8 cellular contexts compared by ENCODE assay signal in the genomic region with DNA sequence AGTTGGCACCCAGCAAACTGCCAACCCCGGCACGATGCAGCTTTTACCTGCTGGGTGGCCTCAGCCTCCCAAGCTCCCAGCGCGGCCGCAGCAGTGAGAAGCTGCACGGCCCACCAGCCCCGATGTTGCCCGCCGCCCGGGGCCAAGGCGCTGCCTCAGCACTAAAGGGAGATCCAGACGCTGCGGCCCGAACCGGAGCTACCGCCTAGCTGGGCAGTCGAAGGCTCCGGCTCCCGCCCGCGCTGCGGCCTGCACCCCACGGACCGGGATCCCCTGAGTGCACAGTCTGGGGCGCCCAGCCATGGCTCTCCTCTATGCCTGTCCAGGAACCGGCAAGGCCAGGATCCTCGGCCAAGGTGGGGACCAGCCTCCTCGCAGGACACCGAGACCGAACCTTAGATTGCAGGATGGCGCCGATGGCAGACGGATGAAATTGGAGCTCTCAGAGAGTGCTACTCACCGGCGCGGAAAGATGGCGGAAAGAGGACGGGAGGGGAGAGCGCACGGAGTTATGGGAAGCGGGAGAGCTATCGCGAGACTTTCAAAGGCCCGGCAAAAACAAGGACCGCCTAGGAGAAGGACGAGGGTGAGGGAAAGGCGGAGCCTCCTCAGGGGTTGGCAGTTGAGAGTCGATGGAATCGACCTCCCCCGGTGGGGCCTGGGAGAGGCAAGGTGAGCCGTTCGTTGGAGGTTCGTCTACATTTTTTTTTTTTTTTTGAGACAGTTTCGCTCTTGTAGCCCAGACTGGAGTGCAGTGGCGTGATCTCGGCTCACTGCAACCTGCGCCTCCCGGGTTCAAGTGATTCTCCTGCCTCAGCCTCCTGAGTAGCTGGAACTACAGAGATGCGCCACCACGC. TPM values are rescaled to one million over a fixed set of nuclear protein-coding genes. Genes with fewer than 3 reads are reported as not detected.
DNase-seq lines count a peak whose midpoint lies in the region; ATAC-seq, FAIRE-seq and TF ChIP-seq lines count a peak whose summit lies in the region.

A gene (minus strand): TSS at position 485 of the 857 bp plus-strand sequence. CDS start 1,221 bp downstream, outside the sequence.

- H4K20me1 ChIP-seq in HepG2 (ENCODE audit: insufficient read depth, low read length) = peaks cover 47% of the 10 kb centered on the region

- DNase-seq in NCI-H774 (lab: John Stamatoyannopoulos, UW) = peak; percentile 97
- peak; percentile 90 to 91 for DNase-seq in activated CD4-positive, alpha-beta T cell treated with anti-CD3 and anti-CD28 coated beads, Interleukin-2, amount 50 U/mL, for 4 hours
- DNase-seq in dermis blood vessel endothelial cell = peak; percentile 98
- peak; percentile 100 for DNase-seq in HepG2 (ENCODE audit: low spot score)
- DNase-seq in stimulated activated CD4-positive, alpha-beta T cell treated with anti-CD3 and anti-CD28 coated beads, Interleukin-4, amount 100 ng/mL, for 1 hour = peak; percentile 88

- intact Hi-C loops in HepG2 (cut with micrococcal nuclease; ENCODE audit: unreplicated experiment) = loop anchor here (1.0 to 10.0 kb wide), 2 partner anchors 11 to 735 kb away; a partner anchor contains a TSS

- TF ChIP-seq POLR2A in HepG2 (IDR thresholded peaks at IDR 0.05; ENCODE audit: insufficient read depth in 1 of 2, low read depth in 2 of 2, low read length in 2 of 2) = peak; percentile 96 to 99

- no TSS peak for BruUV-seq in HepG2 (replicated peaks; lab: Mats Ljungman, UMichigan)

- TF ChIP-seq EP300 in HepG2 (IDR thresholded peaks at IDR 0.05; ENCODE audit: low read depth in 2 of 2, low read length in 2 of 2) = peak in 1 of 2 experiments; percentile 38; a peak in 2 of 4 replicates
- TF ChIP-seq EP300 in HepG2 (CRISPR knock-in tag; IDR thresholded peaks at IDR 0.05; ENCODE audit: borderline replicate concordance) = peak; percentile 70

- FAIRE-seq in HepG2 (lab: Jason Lieb, UNC) = peak; percentile 80

- peaks cover 34 to 71% of the 10 kb centered on the region in 2 experiments for H3K36me3 ChIP-seq in HepG2 (replicated peaks in 1 of 2; ENCODE audit: control insufficient read depth in 1 of 2, insufficient read depth in 2 of 2, low read length in 2 of 2)

- WGBS in HepG2 (ENCODE audit: low lambda C conversion rate) = 5% methylated on average over 46 of the region's 60 CpGs

- H3K9ac ChIP-seq in HepG2 (ENCODE audit: insufficient read depth, low read depth, low read length) = peak within 1 kb of the TSS; percentile 98

- no peak for TF ChIP-seq CTCF in C4-2B (conservative IDR thresholded peaks at IDR 0.05)
- TF ChIP-seq CTCF in HepG2 (CRISPR knock-in tag; IDR thresholded peaks at IDR 0.05) = peak; percentile 3; the same call in 1 of the 2 replicates

- peak within 1 kb of the TSS; percentile 74 to 98 (median 96) for H3K4me3 ChIP-seq in HepG2 (replicated peaks in 1 of 3; ENCODE audit: insufficient read depth in 1 of 3, low read depth in 2 of 3, low read length in 3 of 3)

- H3K9me3 ChIP-seq in HepG2 (ENCODE audit: low read length) = no peaks in the 10 kb centered on the region

- H2AFZ ChIP-seq in HepG2 (ENCODE audit: low read length) = no peak within 1 kb of the TSS

- peaks cover 62% of the 10 kb centered on the region for H3K4me1 ChIP-seq in HepG2 (ENCODE audit: insufficient read depth, low read length)

- in situ Hi-C loops in HepG2 (cut with HindIII; ENCODE audit: extremely low pct_ligation_motif_present, low pct_unique_long_range_greater_than_20kb) = no loop called here

- H3K79me2 ChIP-seq in HepG2 (ENCODE audit: insufficient read depth, low read length) = peaks cover 51% of the 10 kb centered on the region

- H3K4me2 ChIP-seq in HepG2 (ENCODE audit: low read depth, low read length) = peak within 1 kb of the TSS; percentile 97

- peak within 1 kb of the TSS; percentile 94 for H3K27ac ChIP-seq in C4-2B
- H3K27ac ChIP-seq in HepG2 (ENCODE audit: extremely low read length, insufficient read depth, low read length) = peak within 1 kb of the TSS; percentile 78

- CTCF ChIA-PET in HepG2 (lab: Yijun Ruan, JAX; ENCODE audit: low intra/inter-chr PET ratio, low total read pairs) = no interaction called here

- POLR2A ChIA-PET in HepG2 (lab: Yijun Ruan, JAX) = interaction anchor here (0.6 to 8.7 kb wide), 27 partner anchors 12 to 1616 kb away, joined by 3 to 545 read pairs (median 5); a partner anchor contains a TSS

- ATAC-seq in GM19395 (IDR thresholded peaks at IDR 0.05; ENCODE audit: unreplicated experiment) = peak; percentile 93
- peak; percentile 81 for ATAC-seq in HG03565 (IDR thresholded peaks at IDR 0.05; ENCODE audit: unreplicated experiment)
- ATAC-seq in HepG2 = peak; percentile 96

- peaks cover 0 to 7% of the 10 kb centered on the region in 2 experiments; a peak in 1 of 5 replicates for H3K27me3 ChIP-seq in HepG2 (ENCODE audit: control insufficient read depth in 1 of 2, insufficient read depth in 2 of 2, low read length in 2 of 2)

- TF ChIP-seq RAD21 in HepG2 (CRISPR knock-in tag; IDR thresholded peaks at IDR 0.05) = peak; percentile 43; the same call in 1 of the 2 replicates

TF ChIP-seq in HepG2, 621 proteins besides CTCF, POLR2A, EP300 and RAD21 (continues in another document):
- TF ChIP-seq TBX2 (CRISPR knock-in tag; IDR thresholded peaks at IDR 0.05; ENCODE audit: borderline replicate concordance) (peak; percentile 95), TAF15 (IDR thresholded peaks at IDR 0.05; ENCODE audit: low read depth, low read length, poor library complexity, severe bottlenecking) (peak; percentile 7), ELF1 (CRISPR knock-in tag; IDR thresholded peaks at IDR 0.05) (peak; percentile 88), ZNF382 (CRISPR knock-in tag; IDR thresholded peaks at IDR 0.05; ENCODE audit: borderline replicate concordance) (no peak), ZNF282 (IDR thresholded peaks at IDR 0.05; ENCODE audit: partially characterized antibody) (no peak)
- TF ChIP-seq, protein P1, sequence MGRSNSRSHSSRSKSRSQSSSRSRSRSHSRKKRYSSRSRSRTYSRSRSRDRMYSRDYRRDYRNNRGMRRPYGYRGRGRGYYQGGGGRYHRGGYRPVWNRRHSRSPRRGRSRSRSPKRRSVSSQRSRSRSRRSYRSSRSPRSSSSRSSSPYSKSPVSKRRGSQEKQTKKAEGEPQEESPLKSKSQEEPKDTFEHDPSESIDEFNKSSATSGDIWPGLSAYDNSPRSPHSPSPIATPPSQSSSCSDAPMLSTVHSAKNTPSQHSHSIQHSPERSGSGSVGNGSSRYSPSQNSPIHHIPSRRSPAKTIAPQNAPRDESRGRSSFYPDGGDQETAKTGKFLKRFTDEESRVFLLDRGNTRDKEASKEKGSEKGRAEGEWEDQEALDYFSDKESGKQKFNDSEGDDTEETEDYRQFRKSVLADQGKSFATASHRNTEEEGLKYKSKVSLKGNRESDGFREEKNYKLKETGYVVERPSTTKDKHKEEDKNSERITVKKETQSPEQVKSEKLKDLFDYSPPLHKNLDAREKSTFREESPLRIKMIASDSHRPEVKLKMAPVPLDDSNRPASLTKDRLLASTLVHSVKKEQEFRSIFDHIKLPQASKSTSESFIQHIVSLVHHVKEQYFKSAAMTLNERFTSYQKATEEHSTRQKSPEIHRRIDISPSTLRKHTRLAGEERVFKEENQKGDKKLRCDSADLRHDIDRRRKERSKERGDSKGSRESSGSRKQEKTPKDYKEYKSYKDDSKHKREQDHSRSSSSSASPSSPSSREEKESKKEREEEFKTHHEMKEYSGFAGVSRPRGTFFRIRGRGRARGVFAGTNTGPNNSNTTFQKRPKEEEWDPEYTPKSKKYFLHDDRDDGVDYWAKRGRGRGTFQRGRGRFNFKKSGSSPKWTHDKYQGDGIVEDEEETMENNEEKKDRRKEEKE (IDR thresholded peaks at IDR 0.05) = no peak
- TF ChIP-seq, protein P2, sequence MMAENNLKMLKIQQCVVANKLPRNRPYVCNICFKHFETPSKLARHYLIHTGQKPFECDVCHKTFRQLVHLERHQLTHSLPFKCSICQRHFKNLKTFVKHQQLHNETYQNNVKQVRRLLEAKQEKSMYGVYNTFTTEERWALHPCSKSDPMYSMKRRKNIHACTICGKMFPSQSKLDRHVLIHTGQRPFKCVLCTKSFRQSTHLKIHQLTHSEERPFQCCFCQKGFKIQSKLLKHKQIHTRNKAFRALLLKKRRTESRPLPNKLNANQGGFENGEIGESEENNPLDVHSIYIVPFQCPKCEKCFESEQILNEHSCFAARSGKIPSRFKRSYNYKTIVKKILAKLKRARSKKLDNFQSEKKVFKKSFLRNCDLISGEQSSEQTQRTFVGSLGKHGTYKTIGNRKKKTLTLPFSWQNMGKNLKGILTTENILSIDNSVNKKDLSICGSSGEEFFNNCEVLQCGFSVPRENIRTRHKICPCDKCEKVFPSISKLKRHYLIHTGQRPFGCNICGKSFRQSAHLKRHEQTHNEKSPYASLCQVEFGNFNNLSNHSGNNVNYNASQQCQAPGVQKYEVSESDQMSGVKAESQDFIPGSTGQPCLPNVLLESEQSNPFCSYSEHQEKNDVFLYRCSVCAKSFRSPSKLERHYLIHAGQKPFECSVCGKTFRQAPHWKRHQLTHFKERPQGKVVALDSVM (CRISPR knock-in tag; IDR thresholded peaks at IDR 0.05) = peak; percentile 41; the same call in 1 of the 2 replicates

RNA-seq across cellular contexts. Expression of the gene that starts here (rescaled TPM):
- 1,454 and 3,996 TPM in 2 replicates for total RNA-seq in dermis blood vessel endothelial cell
- 5,489 and 6,421 TPM in 2 replicates for total RNA-seq in HepG2 (2016; rRNA removed; fragmentation: Illumina TruSeq; extraction: Trizol)
- total RNA-seq in HepG2 (2016; cell fraction: cytosol; rRNA removed; fragmentation: Illumina TruSeq; extraction: Trizol; ENCODE audit: low read depth) = 8,046 and 9,031 TPM in 2 replicates
- 5,533 and 6,779 TPM in 2 replicates for total RNA-seq in HepG2 (2016; cell fraction: insoluble cytoplasmic fraction; rRNA removed; fragmentation: Illumina TruSeq; extraction: Trizol)
- 15,303 and 15,847 TPM in 2 replicates for total RNA-seq in HepG2 (2016; cell fraction: membrane; rRNA removed; fragmentation: Illumina TruSeq; extraction: Trizol)
- total RNA-seq in HepG2 (2016; cell fraction: nucleus; rRNA removed; fragmentation: Illumina TruSeq; extraction: Trizol) = 1,768 and 1,992 TPM in 2 replicates
- polyA plus RNA-seq in HepG2 (2011; rRNA removed) = 8,070 and 9,457 TPM in 2 replicates
- polyA plus RNA-seq in HepG2 (2011; cell fraction: cytosol; rRNA removed) = 13,484 and 16,402 TPM in 2 replicates
- 2,439 and 3,146 TPM in 2 replicates for polyA plus RNA-seq in HepG2 (2011; cell fraction: nucleus; rRNA removed)
- polyA plus RNA-seq in HepG2 (2012) = 7,540 and 10,455 TPM in 2 replicates
- polyA plus RNA-seq in HepG2 (2016; cell fraction: cytosol; fragmentation: Illumina TruSeq; extraction: Trizol; ENCODE audit: low read depth) = 10,067 and 10,790 TPM in 2 replicates
- polyA plus RNA-seq in HepG2 (2016; cell fraction: insoluble cytoplasmic fraction; fragmentation: Illumina TruSeq; extraction: Trizol; ENCODE audit: low read depth) = 5,820 and 6,347 TPM in 2 replicates
- 12,932 and 13,350 TPM in 2 replicates for polyA plus RNA-seq in HepG2 (2016; cell fraction: membrane; fragmentation: Illumina TruSeq; extraction: Trizol; ENCODE audit: low read depth)
- 3,080 and 3,274 TPM in 2 replicates for polyA plus RNA-seq in HepG2 (2016; cell fraction: nucleus; fragmentation: Illumina TruSeq; extraction: Trizol; ENCODE audit: insufficient read depth, low read depth)
- 955 and 1,060 TPM in 2 replicates for polyA minus RNA-seq in HepG2 (2011; rRNA and poly(A)+ RNA removed; ENCODE audit: low replicate concordance)
- polyA minus RNA-seq in HepG2 (2011; cell fraction: cytosol; rRNA and poly(A)+ RNA removed) = 550 and 682 TPM in 2 replicates
- polyA minus RNA-seq in HepG2 (2011; cell fraction: nucleus; rRNA and poly(A)+ RNA removed) = 381 and 597 TPM in 2 replicates

Comparison
In these comparisons a context has a peak if more than half of its experiments do, and no peak if none do; other contexts are left out.
1. Peak in every context shown above with its lines: DNase-seq, ATAC-seq, H3K4me3 ChIP-seq and H3K27ac ChIP-seq.